17 cellular contexts compared by ENCODE assay signal in genomic region chr10:79582096-79582495, GRCh38. TPM values are rescaled to one million over a fixed set of nuclear protein-coding genes. Genes with fewer than 3 reads are reported as not detected.
A peak's percentile ranks its signal among the peaks of the same experiment; 100 is the strongest.
DNase-seq lines count a peak whose midpoint lies in the region; ATAC-seq, FAIRE-seq and TF ChIP-seq lines count a peak whose summit lies in the region.
"Had no signal": no experiment of that assay in that cellular context is flagged by ENCODE, and none has a peak within 500 bp of the region (broad histone marks: within the 10 kb centered on the region; RNA-seq: fewer than 3 reads in every experiment).

No MANE protein-coding gene starts in this region.

- H3K36me3 ChIP-seq in bronchial epithelial cell (ENCODE audit: control insufficient read depth, insufficient read depth, low read length) (no peaks in the 10 kb centered on the region), H7 (replicated peaks; ENCODE audit: control insufficient read depth, insufficient read depth, low read length) (no peaks in the 10 kb centered on the region)
- H3K36me3 ChIP-seq: BLaER1, HAP-1 had no signal

- DNase-seq in G401 (ENCODE audit: low spot score) (peak; percentile 63), HTR-8/SVneo (ENCODE audit: insufficient read length, low spot score) (no peak), bronchial epithelial cell (ENCODE audit: low read depth) (no peak), urothelium cell line (ENCODE audit: low spot score) (no peak), DMS53 treated with DMSO at 0.1 percent for 48 hours (lab: John Stamatoyannopoulos, UW; ENCODE audit: unreplicated experiment) (no peak), H7 (no peak)
- DNase-seq: 8988T; CD4-positive, alpha-beta memory T cell; DMS153; DMS79 treated with DMSO at 0.1 percent for 48 hours had no signal

- in situ Hi-C loops in G401 (cut with HindIII; ENCODE audit: low sequenced_read_pairs) = no loop called here

- H3K4me3 ChIP-seq in bronchial epithelial cell (ENCODE audit: low read depth, low read length) = no peak overlapping the region
- H3K4me3 ChIP-seq in H7 (ENCODE audit: insufficient read depth, low read depth, low read length) = no peak overlapping the region
- H3K4me3 ChIP-seq: BLaER1, GM12878, HAP-1 had no signal

- FAIRE-seq in HTR-8/SVneo (lab: Jason Lieb, UNC) = peak; percentile 75
- FAIRE-seq in bronchial epithelial cell (lab: Jason Lieb, UNC) = peak; percentile 77
- FAIRE-seq in urothelium cell line (lab: Jason Lieb, UNC) = peak; percentile 86
- FAIRE-seq: GM12878 had no signal

- no peak for ATAC-seq in GM21390 (IDR thresholded peaks at IDR 0.05; ENCODE audit: unreplicated experiment)
- ATAC-seq: GM12878 had no signal

- H3K27me3 ChIP-seq in bronchial epithelial cell (ENCODE audit: control insufficient read depth, insufficient read depth, low read length) (no peaks in the 10 kb centered on the region), H7 (ENCODE audit: control insufficient read depth, insufficient read depth, low read length) (no peaks in the 10 kb centered on the region)
- H3K27me3 ChIP-seq: BLaER1 had no signal

- no peak for TF ChIP-seq CTCF in bronchial epithelial cell (IDR thresholded peaks at IDR 0.05; ENCODE audit: insufficient read depth, low read length, severe bottlenecking)

RNA-seq across cellular contexts. Expression of gene SFTPA2, which starts 21.9 kb away (rescaled TPM):
- not detected in 2 replicates for total RNA-seq in G401 (2014; rRNA removed; shearing (Covaris generic))
- not detected in 2 replicates for total RNA-seq in bronchial epithelial cell
- not detected in 2 replicates for total RNA-seq in H7 (2014; rRNA removed; shearing (Covaris generic))
- total RNA-seq: A673; CD4-positive, alpha-beta memory T cell; H1 had no signal

RNA-seq across cellular contexts. Expression of gene SFTPA1, which starts 28.6 kb away (rescaled TPM):
- not detected in 2 replicates for total RNA-seq in G401 (2014; rRNA removed; shearing (Covaris generic))
- total RNA-seq in bronchial epithelial cell = not detected in 2 replicates
- not detected in 2 replicates for total RNA-seq in H7 (2014; rRNA removed; shearing (Covaris generic))
- total RNA-seq: A673; CD4-positive, alpha-beta memory T cell; H1; HT-29 had no signal
